2 cellular contexts compared by ENCODE assay signal in genomic region chr20:45405566-45406259, GRCh38.
TF ChIP-seq lines count a peak whose summit lies in the region.

No MANE protein-coding gene starts in this region.

TF ChIP-seq in A549, 52 proteins besides CTCF, POLR2A, EP300 and RAD21:
- TF ChIP-seq RNF2 (IDR thresholded peaks at IDR 0.05; ENCODE audit: borderline replicate concordance, low read depth): 0 out of 2 replicates have a peak, but pooled peaks have one; percentile 56
- peak; percentile 21; the same call in 1 of the 2 replicates for TF ChIP-seq PHF8 (IDR thresholded peaks at IDR 0.05; ENCODE audit: borderline replicate concordance, low read depth)
- TF ChIP-seq HES2 (IDR thresholded peaks at IDR 0.05): no peak
- TF ChIP-seq HDAC2 (IDR thresholded peaks at IDR 0.05): peak; percentile 88
- TF ChIP-seq ZNF302 (CRISPR knock-in tag; IDR thresholded peaks at IDR 0.05): no peak
- TF ChIP-seq NFE2L2 (conservative IDR thresholded peaks at IDR 0.05; ENCODE audit: low read length): no peak
- no peak for TF ChIP-seq ESRRA (IDR thresholded peaks at IDR 0.05; ENCODE audit: borderline replicate concordance, low read length)

TF ChIP-seq in GM23338, 12 proteins besides CTCF, POLR2A, EP300 and RAD21:
- TF ChIP-seq ZNF331 (CRISPR knock-in tag; IDR thresholded peaks at IDR 0.05; ENCODE audit: low read depth): no peak
- no peak for TF ChIP-seq NANOG (IDR thresholded peaks at IDR 0.05; ENCODE audit: borderline replicate concordance)
- TF ChIP-seq EZH2 (IDR thresholded peaks at IDR 0.05; ENCODE audit: low read depth, unreplicated experiment): no peak
- TF ChIP-seq ZNF462 (CRISPR knock-in tag; IDR thresholded peaks at IDR 0.05): no peak
- no peak for TF ChIP-seq JUNB (IDR thresholded peaks at IDR 0.05; ENCODE audit: unreplicated experiment)
- TF ChIP-seq CREB1 (CRISPR knock-in tag; IDR thresholded peaks at IDR 0.05; ENCODE audit: low read depth): 0 out of 2 replicates have a peak, but pooled peaks have one; percentile 20
